In genomic region chr4:186196063-186196462, GRCh38 we compare ENCODE assay signal across 31 cellular contexts. TPM values are rescaled to one million over a fixed set of nuclear protein-coding genes. Genes with fewer than 3 reads are reported as not detected.
"Had no signal": no experiment of that assay in that cellular context is flagged by ENCODE, and none has a peak within 500 bp of the region (broad histone marks: within the 10 kb centered on the region; RNA-seq: fewer than 3 reads in every experiment).

No MANE protein-coding gene starts in this region.

- H3K9me3 Mint-ChIP-seq: activated B cell treated with CpG ODN at 0.5 μM for 24 hours; activated CD8-positive, alpha-beta T cell treated with anti-CD3 and anti-CD28 coated beads for 36 hours; activated naive CD4-positive, alpha-beta T cell treated with anti-CD3 and anti-CD28 coated beads for 36 hours; activated T-cell treated with anti-CD3 and anti-CD28 coated beads, Interleukin-2, amount 50 U/mL, for 4 hours; activated T-helper 2 cell treated with anti-CD3 and anti-CD28 coated beads, Interferon-gamma antibody, Interleukin-2, Interleukin-4, amounts not matched to agents 10 μg/mL and 5 μg/mL and 100 μg/mL, durations not matched to agents 14 hours and 24 hours and 36 hours; endodermal cell; stimulated activated memory B cell treated with anti-CD40 and anti-IgM and Interleukin-4, amounts not matched to agents 10 μg/mL and 1 μg/mL and 100 μg/mL, for 72 hours; T-helper 2 cell treated with Interferon-gamma antibody and Interleukin-4, amounts not matched to agents 5 μg/mL and 100 μg/mL, for 36 hours had no signal

- H3K27me3 Mint-ChIP-seq: activated B cell treated with CpG ODN at 0.5 μM for 24 hours; activated CD8-positive, alpha-beta T cell treated with anti-CD3 and anti-CD28 coated beads for 36 hours; stimulated activated memory B cell treated with anti-CD40 and anti-IgM and Interleukin-4, amounts not matched to agents 10 μg/mL and 1 μg/mL and 100 μg/mL, for 72 hours had no signal

- H3K4me1 ChIP-seq: breast epithelium, prostate gland had no signal

- H3K9me3 ChIP-seq: breast epithelium, left lung, pancreas, prostate gland, sigmoid colon, stomach, thyroid gland, upper lobe of left lung, vagina had no signal

- H3K27ac Mint-ChIP-seq: activated B cell treated with CpG ODN at 0.5 μM for 24 hours; activated CD8-positive, alpha-beta T cell treated with anti-CD3 and anti-CD28 coated beads for 36 hours; activated naive CD4-positive, alpha-beta T cell treated with anti-CD3 and anti-CD28 coated beads for 36 hours; activated T-helper 2 cell treated with anti-CD3 and anti-CD28 coated beads, Interferon-gamma antibody, Interleukin-2, Interleukin-4, amounts not matched to agents 10 μg/mL and 5 μg/mL and 100 μg/mL, durations not matched to agents 14 hours and 24 hours and 36 hours; endodermal cell; nephron progenitor cell; stimulated activated memory B cell treated with anti-CD40 and anti-IgM and Interleukin-4, amounts not matched to agents 10 μg/mL and 1 μg/mL and 100 μg/mL, for 72 hours; T-helper 2 cell treated with Interferon-gamma antibody and Interleukin-4, amounts not matched to agents 5 μg/mL and 100 μg/mL, for 36 hours had no signal

- DNase-seq: activated B cell treated with CpG ODN at 0.5 μM for 24 hours; activated CD4-positive, alpha-beta T cell treated with anti-CD3 and anti-CD28 coated beads, Interleukin-2, amount 50 U/mL, for 1 hour; activated CD8-positive, alpha-beta T cell treated with anti-CD3 and anti-CD28 coated beads for 36 hours; activated naive CD4-positive, alpha-beta T cell treated with anti-CD3 and anti-CD28 coated beads for 36 hours; activated T-cell treated with anti-CD3 and anti-CD28 coated beads, Interleukin-2, amount 50 U/mL, for 4 hours; amygdala; central memory CD4-positive, alpha-beta T cell; endodermal cell; foreskin fibroblast; head of caudate nucleus; kidney glomerular epithelial cell; left lung; mesendoderm; nephron progenitor cell; pancreas; retina; sigmoid colon; small intestine; stimulated activated CD4-positive, alpha-beta T cell treated with anti-CD3 and anti-CD28 coated beads, Interleukin-4, amount 100 ng/mL, for 24 hours; stomach; T-helper 1 cell; thyroid gland; upper lobe of left lung had no signal

- H3K27me3 ChIP-seq: breast epithelium, pancreas, sigmoid colon, stomach, thyroid gland, upper lobe of left lung, vagina had no signal

- H3K36me3 ChIP-seq: breast epithelium, pancreas, prostate gland, thyroid gland had no signal

- ATAC-seq: activated CD8-positive, alpha-beta T cell treated with anti-CD3 and anti-CD28 coated beads for 36 hours; activated T-cell treated with anti-CD3 and anti-CD28 coated beads, Interleukin-2, amount 50 U/mL, for 4 hours; esophagus mucosa; left lung; pancreas; stimulated activated memory B cell treated with anti-CD40 and anti-IgM and Interleukin-4, amounts not matched to agents 10 μg/mL and 1 μg/mL and 100 μg/mL, for 72 hours had no signal

- H3K4me3 Mint-ChIP-seq: activated B cell treated with CpG ODN at 0.5 μM for 24 hours; activated CD8-positive, alpha-beta T cell treated with anti-CD3 and anti-CD28 coated beads for 36 hours; activated naive CD4-positive, alpha-beta T cell treated with anti-CD3 and anti-CD28 coated beads for 36 hours; activated T-cell treated with anti-CD3 and anti-CD28 coated beads, Interleukin-2, amount 50 U/mL, for 4 hours; endodermal cell; nephron progenitor cell; stimulated activated memory B cell treated with anti-CD40 and anti-IgM and Interleukin-4, amounts not matched to agents 10 μg/mL and 1 μg/mL and 100 μg/mL, for 72 hours; T-helper 2 cell treated with Interferon-gamma antibody and Interleukin-4, amounts not matched to agents 5 μg/mL and 100 μg/mL, for 36 hours had no signal

- H3K27ac ChIP-seq: left lung, pancreas, prostate gland, sigmoid colon, stomach, thyroid gland, upper lobe of left lung, vagina had no signal

- H3K4me3 ChIP-seq: breast epithelium, left lung, lung, pancreas, prostate gland, sigmoid colon, stomach, thyroid gland, upper lobe of left lung, vagina had no signal

RNA-seq across cellular contexts. Expression of gene KLKB1, which starts 31.2 kb away (rescaled TPM):
- total RNA-seq: activated CD8-positive, alpha-beta T cell treated with anti-CD3 and anti-CD28 coated beads for 36 hours; activated naive CD4-positive, alpha-beta T cell treated with anti-CD3 and anti-CD28 coated beads for 36 hours; activated T-helper 2 cell treated with anti-CD3 and anti-CD28 coated beads, Interferon-gamma antibody, Interleukin-2, Interleukin-4, amounts not matched to agents 10 μg/mL and 5 μg/mL and 100 μg/mL, durations not matched to agents 14 hours and 24 hours and 36 hours had no signal
